In the genomic region with DNA sequence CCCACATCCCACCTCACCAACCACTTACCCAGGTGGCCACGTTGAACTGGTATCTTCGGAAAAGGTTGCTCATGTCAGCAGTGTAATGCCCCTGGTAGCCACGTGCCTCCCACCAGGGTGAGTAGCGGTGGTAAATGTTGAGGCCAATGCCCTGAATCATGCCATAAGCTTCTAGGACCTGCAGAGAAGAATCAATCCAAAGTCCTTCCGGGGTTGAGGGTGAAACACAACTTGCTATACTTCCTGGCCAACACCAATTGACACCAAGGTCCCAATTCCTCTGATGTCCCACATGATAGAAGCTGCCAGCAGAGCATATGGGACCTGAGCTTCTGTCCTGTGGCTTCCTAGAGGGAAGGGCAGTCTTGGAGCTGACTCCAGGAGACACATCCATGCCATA, we compare ENCODE assay signal across 2 cellular contexts.
TF ChIP-seq lines count a peak whose summit lies in the region.

No MANE protein-coding gene starts in this region.

TF ChIP-seq in GM23338, 12 proteins besides CTCF, POLR2A, EP300 and RAD21 (continues in another document):
- TF ChIP-seq, protein P1, sequence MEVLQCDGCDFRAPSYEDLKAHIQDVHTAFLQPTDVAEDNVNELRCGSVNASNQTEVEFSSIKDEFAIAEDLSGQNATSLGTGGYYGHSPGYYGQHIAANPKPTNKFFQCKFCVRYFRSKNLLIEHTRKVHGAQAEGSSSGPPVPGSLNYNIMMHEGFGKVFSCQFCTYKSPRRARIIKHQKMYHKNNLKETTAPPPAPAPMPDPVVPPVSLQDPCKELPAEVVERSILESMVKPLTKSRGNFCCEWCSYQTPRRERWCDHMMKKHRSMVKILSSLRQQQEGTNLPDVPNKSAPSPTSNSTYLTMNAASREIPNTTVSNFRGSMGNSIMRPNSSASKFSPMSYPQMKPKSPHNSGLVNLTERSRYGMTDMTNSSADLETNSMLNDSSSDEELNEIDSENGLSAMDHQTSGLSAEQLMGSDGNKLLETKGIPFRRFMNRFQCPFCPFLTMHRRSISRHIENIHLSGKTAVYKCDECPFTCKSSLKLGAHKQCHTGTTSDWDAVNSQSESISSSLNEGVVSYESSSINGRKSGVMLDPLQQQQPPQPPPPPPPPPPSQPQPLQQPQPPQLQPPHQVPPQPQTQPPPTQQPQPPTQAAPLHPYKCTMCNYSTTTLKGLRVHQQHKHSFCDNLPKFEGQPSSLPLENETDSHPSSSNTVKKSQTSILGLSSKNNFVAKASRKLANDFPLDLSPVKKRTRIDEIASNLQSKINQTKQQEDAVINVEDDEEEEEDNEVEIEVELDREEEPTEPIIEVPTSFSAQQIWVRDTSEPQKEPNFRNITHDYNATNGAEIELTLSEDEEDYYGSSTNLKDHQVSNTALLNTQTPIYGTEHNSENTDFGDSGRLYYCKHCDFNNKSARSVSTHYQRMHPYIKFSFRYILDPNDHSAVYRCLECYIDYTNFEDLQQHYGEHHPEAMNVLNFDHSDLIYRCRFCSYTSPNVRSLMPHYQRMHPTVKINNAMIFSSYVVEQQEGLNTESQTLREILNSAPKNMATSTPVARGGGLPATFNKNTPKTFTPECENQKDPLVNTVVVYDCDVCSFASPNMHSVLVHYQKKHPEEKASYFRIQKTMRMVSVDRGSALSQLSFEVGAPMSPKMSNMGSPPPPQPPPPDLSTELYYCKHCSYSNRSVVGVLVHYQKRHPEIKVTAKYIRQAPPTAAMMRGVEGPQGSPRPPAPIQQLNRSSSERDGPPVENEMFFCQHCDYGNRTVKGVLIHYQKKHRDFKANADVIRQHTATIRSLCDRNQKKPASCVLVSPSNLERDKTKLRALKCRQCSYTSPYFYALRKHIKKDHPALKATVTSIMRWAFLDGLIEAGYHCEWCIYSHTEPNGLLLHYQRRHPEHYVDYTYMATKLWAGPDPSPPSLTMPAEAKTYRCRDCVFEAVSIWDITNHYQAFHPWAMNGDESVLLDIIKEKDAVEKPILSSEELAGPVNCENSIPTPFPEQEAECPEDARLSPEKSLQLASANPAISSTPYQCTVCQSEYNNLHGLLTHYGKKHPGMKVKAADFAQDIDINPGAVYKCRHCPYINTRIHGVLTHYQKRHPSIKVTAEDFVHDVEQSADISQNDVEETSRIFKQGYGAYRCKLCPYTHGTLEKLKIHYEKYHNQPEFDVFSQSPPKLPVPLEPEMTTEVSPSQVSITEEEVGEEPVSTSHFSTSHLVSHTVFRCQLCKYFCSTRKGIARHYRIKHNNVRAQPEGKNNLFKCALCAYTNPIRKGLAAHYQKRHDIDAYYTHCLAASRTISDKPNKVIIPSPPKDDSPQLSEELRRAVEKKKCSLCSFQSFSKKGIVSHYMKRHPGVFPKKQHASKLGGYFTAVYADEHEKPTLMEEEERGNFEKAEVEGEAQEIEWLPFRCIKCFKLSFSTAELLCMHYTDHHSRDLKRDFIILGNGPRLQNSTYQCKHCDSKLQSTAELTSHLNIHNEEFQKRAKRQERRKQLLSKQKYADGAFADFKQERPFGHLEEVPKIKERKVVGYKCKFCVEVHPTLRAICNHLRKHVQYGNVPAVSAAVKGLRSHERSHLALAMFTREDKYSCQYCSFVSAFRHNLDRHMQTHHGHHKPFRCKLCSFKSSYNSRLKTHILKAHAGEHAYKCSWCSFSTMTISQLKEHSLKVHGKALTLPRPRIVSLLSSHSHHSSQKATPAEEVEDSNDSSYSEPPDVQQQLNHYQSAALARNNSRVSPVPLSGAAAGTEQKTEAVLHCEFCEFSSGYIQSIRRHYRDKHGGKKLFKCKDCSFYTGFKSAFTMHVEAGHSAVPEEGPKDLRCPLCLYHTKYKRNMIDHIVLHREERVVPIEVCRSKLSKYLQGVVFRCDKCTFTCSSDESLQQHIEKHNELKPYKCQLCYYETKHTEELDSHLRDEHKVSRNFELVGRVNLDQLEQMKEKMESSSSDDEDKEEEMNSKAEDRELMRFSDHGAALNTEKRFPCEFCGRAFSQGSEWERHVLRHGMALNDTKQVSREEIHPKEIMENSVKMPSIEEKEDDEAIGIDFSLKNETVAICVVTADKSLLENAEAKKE (CRISPR knock-in tag; IDR thresholded peaks at IDR 0.05) = no peak
- no peak for TF ChIP-seq NANOG (IDR thresholded peaks at IDR 0.05; ENCODE audit: borderline replicate concordance)
- no peak for TF ChIP-seq ZNF331 (CRISPR knock-in tag; IDR thresholded peaks at IDR 0.05; ENCODE audit: low read depth)
- TF ChIP-seq STAT1 (IDR thresholded peaks at IDR 0.05; ENCODE audit: unreplicated experiment) = no peak
- TF ChIP-seq, protein P2, sequence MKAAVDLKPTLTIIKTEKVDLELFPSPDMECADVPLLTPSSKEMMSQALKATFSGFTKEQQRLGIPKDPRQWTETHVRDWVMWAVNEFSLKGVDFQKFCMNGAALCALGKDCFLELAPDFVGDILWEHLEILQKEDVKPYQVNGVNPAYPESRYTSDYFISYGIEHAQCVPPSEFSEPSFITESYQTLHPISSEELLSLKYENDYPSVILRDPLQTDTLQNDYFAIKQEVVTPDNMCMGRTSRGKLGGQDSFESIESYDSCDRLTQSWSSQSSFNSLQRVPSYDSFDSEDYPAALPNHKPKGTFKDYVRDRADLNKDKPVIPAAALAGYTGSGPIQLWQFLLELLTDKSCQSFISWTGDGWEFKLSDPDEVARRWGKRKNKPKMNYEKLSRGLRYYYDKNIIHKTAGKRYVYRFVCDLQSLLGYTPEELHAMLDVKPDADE (IDR thresholded peaks at IDR 0.05) = no peak
- TF ChIP-seq, protein P3, sequence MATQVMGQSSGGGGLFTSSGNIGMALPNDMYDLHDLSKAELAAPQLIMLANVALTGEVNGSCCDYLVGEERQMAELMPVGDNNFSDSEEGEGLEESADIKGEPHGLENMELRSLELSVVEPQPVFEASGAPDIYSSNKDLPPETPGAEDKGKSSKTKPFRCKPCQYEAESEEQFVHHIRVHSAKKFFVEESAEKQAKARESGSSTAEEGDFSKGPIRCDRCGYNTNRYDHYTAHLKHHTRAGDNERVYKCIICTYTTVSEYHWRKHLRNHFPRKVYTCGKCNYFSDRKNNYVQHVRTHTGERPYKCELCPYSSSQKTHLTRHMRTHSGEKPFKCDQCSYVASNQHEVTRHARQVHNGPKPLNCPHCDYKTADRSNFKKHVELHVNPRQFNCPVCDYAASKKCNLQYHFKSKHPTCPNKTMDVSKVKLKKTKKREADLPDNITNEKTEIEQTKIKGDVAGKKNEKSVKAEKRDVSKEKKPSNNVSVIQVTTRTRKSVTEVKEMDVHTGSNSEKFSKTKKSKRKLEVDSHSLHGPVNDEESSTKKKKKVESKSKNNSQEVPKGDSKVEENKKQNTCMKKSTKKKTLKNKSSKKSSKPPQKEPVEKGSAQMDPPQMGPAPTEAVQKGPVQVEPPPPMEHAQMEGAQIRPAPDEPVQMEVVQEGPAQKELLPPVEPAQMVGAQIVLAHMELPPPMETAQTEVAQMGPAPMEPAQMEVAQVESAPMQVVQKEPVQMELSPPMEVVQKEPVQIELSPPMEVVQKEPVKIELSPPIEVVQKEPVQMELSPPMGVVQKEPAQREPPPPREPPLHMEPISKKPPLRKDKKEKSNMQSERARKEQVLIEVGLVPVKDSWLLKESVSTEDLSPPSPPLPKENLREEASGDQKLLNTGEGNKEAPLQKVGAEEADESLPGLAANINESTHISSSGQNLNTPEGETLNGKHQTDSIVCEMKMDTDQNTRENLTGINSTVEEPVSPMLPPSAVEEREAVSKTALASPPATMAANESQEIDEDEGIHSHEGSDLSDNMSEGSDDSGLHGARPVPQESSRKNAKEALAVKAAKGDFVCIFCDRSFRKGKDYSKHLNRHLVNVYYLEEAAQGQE (IDR thresholded peaks at IDR 0.05; ENCODE audit: unreplicated experiment) = no peak
- TF ChIP-seq JUNB (IDR thresholded peaks at IDR 0.05; ENCODE audit: unreplicated experiment) = no peak
- no peak for TF ChIP-seq CREB1 (CRISPR knock-in tag; IDR thresholded peaks at IDR 0.05; ENCODE audit: low read depth)
- no peak for TF ChIP-seq EZH2 (IDR thresholded peaks at IDR 0.05; ENCODE audit: low read depth, unreplicated experiment)
- no peak for TF ChIP-seq ZNF114 (CRISPR knock-in tag; IDR thresholded peaks at IDR 0.05)

TF ChIP-seq in GM12878, 131 proteins besides CTCF, POLR2A, EP300 and RAD21:
- TF ChIP-seq BMI1 (IDR thresholded peaks at IDR 0.05; ENCODE audit: borderline replicate concordance) (no peak), NR2C1 (IDR thresholded peaks at IDR 0.05) (peak; percentile 48)
TF ChIP-seq in GM12878: peak in this region for 1.
